9 cellular contexts compared by ENCODE assay signal in the genomic region with DNA sequence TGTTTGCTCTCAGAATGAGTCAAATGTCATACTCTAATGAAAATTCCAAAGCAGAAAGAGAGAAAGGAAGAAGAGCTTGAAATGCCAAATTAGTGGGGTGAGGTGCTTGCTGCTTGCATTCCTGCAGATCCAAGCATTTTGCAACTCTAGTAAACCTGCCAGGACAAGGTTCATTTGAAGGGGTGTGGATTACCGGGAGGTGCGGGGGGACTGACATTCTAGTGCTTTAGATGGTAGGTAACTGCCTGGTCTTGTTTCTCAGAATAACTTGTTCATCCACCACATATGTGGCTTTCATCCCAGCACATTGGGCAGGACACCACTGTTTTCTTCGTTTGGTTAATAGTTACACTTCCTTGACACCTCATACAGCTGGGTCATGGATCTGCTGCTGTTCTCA.
DNase-seq lines count a peak whose midpoint lies in the region; ATAC-seq and TF ChIP-seq lines count a peak whose summit lies in the region.
"Had no signal": no experiment of that assay in that cellular context is flagged by ENCODE, and none has a peak within 500 bp of the region (broad histone marks: within the 10 kb centered on the region; RNA-seq: fewer than 3 reads in every experiment).

No MANE protein-coding gene starts in this region.

- H3K9me3 Mint-ChIP-seq in activated CD8-positive, alpha-beta T cell treated with anti-CD3 and anti-CD28 coated beads for 36 hours: no peaks in the 10 kb centered on the region
- H3K9me3 Mint-ChIP-seq: activated T-helper 2 cell treated with anti-CD3 and anti-CD28 coated beads, Interferon-gamma antibody, Interleukin-2, Interleukin-4, amounts not matched to agents 10 μg/mL and 5 μg/mL and 100 μg/mL, durations not matched to agents 14 hours and 24 hours and 36 hours had no signal

- ATAC-seq in Right ventricle myocardium inferior (peak; percentile 57), GM21526 (IDR thresholded peaks at IDR 0.05; ENCODE audit: low FRiP score, unreplicated experiment) (no peak), HG03039 (IDR thresholded peaks at IDR 0.05; ENCODE audit: unreplicated experiment) (no peak)
- no peak for ATAC-seq in activated CD8-positive, alpha-beta T cell treated with anti-CD3 and anti-CD28 coated beads for 36 hours

- intact Hi-C loops in Right ventricle myocardium inferior (cut with DNase I) (loop anchor here (2.0 to 5.0 kb wide), 3 partner anchors 39 to 397 kb away; a partner anchor contains a TSS), ovary (cut with DNase I) (loop anchor here in 1 of 4 donors (10.0 kb wide), 1 partner anchor 229 kb away; no protein-coding TSS in a partner anchor)
- intact Hi-C loops in activated CD8-positive, alpha-beta T cell treated with anti-CD3 and anti-CD28 coated beads for 36 hours (cut with micrococcal nuclease): no loop called here

- no peak for TF ChIP-seq CTCF in ovary (IDR thresholded peaks at IDR 0.05)
- no peak for TF ChIP-seq CTCF in activated CD8-positive, alpha-beta T cell treated with anti-CD3 and anti-CD28 coated beads for 36 hours (IDR thresholded peaks at IDR 0.05)

- POLR2A ChIA-PET in activated CD8-positive, alpha-beta T cell treated with anti-CD3 and anti-CD28 coated beads for 36 hours (lab: Charles Lee): interaction anchor here (0.8 kb wide), 1 partner anchor 37 kb away, joined by 3 read pairs; no protein-coding TSS in a partner anchor

- H3K27me3 Mint-ChIP-seq in activated CD8-positive, alpha-beta T cell treated with anti-CD3 and anti-CD28 coated beads for 36 hours: no peaks in the 10 kb centered on the region

- peaks cover 5% of the 10 kb centered on the region for H3K4me1 ChIP-seq in ovary (ENCODE audit: insufficient read depth)

- H3K27ac Mint-ChIP-seq in activated CD8-positive, alpha-beta T cell treated with anti-CD3 and anti-CD28 coated beads for 36 hours: no peak overlapping the region
- H3K27ac Mint-ChIP-seq: activated T-helper 2 cell treated with anti-CD3 and anti-CD28 coated beads, Interferon-gamma antibody, Interleukin-2, Interleukin-4, amounts not matched to agents 10 μg/mL and 5 μg/mL and 100 μg/mL, durations not matched to agents 14 hours and 24 hours and 36 hours had no signal

- TF ChIP-seq POLR2A in ovary (IDR thresholded peaks at IDR 0.05): no peak

- no peak overlapping the region for H3K27ac ChIP-seq in ovary

- H3K36me3 Mint-ChIP-seq in activated CD8-positive, alpha-beta T cell treated with anti-CD3 and anti-CD28 coated beads for 36 hours (ENCODE audit: low read depth): no peaks in the 10 kb centered on the region

- no peak for TF ChIP-seq EP300 in ovary (IDR thresholded peaks at IDR 0.05)

- no peaks in the 10 kb centered on the region for H3K36me3 ChIP-seq in ovary

- no peaks in the 10 kb centered on the region for H3K27me3 ChIP-seq in ovary

- H3K4me3 ChIP-seq in ovary: no peak overlapping the region

- DNase-seq in AG20443 (ENCODE audit: low spot score) (peak; percentile 46), SW480 (ENCODE audit: low spot score) (peak; percentile 2), Right ventricle myocardium inferior (ENCODE audit: missing footprints) (peak; percentile 11), ovary (peak in 4 of 5 donors; percentile 25 to 41 (median 38)), NCI-H69 (lab: John Stamatoyannopoulos, UW) (no peak)
- no peak for DNase-seq in activated CD8-positive, alpha-beta T cell treated with anti-CD3 and anti-CD28 coated beads for 36 hours

- 7 to 11% (median 10%) methylated on average over 3 of the region's 3 CpGs for WGBS in ovary, 3 donors

- no peak overlapping the region for H3K4me3 Mint-ChIP-seq in activated CD8-positive, alpha-beta T cell treated with anti-CD3 and anti-CD28 coated beads for 36 hours

- H3K4me1 Mint-ChIP-seq in activated CD8-positive, alpha-beta T cell treated with anti-CD3 and anti-CD28 coated beads for 36 hours (ENCODE audit: low read depth): no peaks in the 10 kb centered on the region

- CTCF ChIA-PET in activated CD8-positive, alpha-beta T cell treated with anti-CD3 and anti-CD28 coated beads for 36 hours (lab: Charles Lee): no interaction called here

- no peaks in the 10 kb centered on the region for H3K9me3 ChIP-seq in ovary

Comparison
In these comparisons a context has a peak if more than half of its experiments do, and no peak if none do; other contexts are left out.
1. DNase-seq: peak in AG20443 (single experiment), SW480 (single experiment), Right ventricle myocardium inferior (single experiment) and ovary (4 of 5); none in activated CD8-positive, alpha-beta T cell treated with anti-CD3 and anti-CD28 coated beads for 36 hours (single experiment) and NCI-H69 (single experiment).